In the genomic region with DNA sequence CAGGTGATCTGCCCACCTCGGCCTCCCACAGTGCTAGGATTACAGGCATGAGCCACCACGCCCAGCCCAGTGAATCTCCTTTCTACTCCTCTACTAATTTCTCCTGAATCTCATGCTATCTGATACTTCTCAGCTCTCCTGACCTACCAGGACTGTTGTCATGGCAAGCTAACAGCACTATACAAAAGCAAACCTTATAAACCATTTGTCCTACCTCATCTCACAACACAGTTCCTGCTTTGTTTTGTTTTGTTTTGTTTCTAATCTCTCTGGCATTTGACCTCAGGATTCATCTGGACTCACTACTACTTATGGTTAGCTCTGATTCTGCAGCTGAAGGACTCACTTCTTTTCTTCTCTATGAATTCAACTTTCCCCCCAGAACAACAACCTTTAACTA, we compare ENCODE assay signal across 17 cellular contexts.
DNase-seq lines count a peak whose midpoint lies in the region.
"Had no signal": no experiment of that assay in that cellular context is flagged by ENCODE, and none has a peak within 500 bp of the region (broad histone marks: within the 10 kb centered on the region; RNA-seq: fewer than 3 reads in every experiment).

No MANE protein-coding gene starts in this region.

- H3K23ac ChIP-seq in mesenchymal stem cell (ENCODE audit: low read length in 2 of 2) = no peak overlapping the region

- H3K4ac ChIP-seq in mesenchymal stem cell (ENCODE audit: low read depth in 1 of 2, low read length in 2 of 2) = no peak overlapping the region

- H2BK5ac ChIP-seq in mesenchymal stem cell (ENCODE audit: low read depth, low read length, poor library complexity, severe bottlenecking) = no peak overlapping the region

- H3K36me3 ChIP-seq in mesenchymal stem cell (ENCODE audit: control insufficient read depth in 1 of 2, insufficient read depth in 2 of 2, low read depth in 1 of 2, low read length in 2 of 2) = no peaks in the 10 kb centered on the region
- H3K36me3 ChIP-seq: MG63 had no signal

- H3K79me1 ChIP-seq in mesenchymal stem cell (replicated peaks; ENCODE audit: low read length, poor library complexity, severe bottlenecking) = no peaks in the 10 kb centered on the region

- DNase-seq in Caki2 (ENCODE audit: low read depth) (peak; percentile 8), HT1080 (ENCODE audit: low read depth) (peak; percentile 33), amniotic epithelial cell (ENCODE audit: low read depth) (peak; percentile 17), mesenchymal stem cell (peak; percentile 59), SK-N-DZ (ENCODE audit: low spot score) (no peak), NCI-H82 (lab: John Stamatoyannopoulos, UW) (no peak)
- DNase-seq in stimulated activated CD4-positive, alpha-beta T cell treated with anti-CD3 and anti-CD28 coated beads, Interleukin-2, amount 100 ng/mL, for 48 hours = no peak
- DNase-seq: AML-193, COR-L47, DMS79, MG63, NCI-H1092, NCI-H146, NCI-H2081 treated with DMSO at 0.1 percent for 48 hours, NCI-H69 had no signal

- no peak overlapping the region for H2BK12ac ChIP-seq in mesenchymal stem cell (ENCODE audit: low read length in 2 of 2)

- H2BK15ac ChIP-seq in mesenchymal stem cell (ENCODE audit: low read depth, poor library complexity, severe bottlenecking) = no peak overlapping the region

- no peaks in the 10 kb centered on the region for H3K27me3 ChIP-seq in mesenchymal stem cell (ENCODE audit: control insufficient read depth in 1 of 2, insufficient read depth in 1 of 2, low read length in 2 of 2)
- H3K27me3 ChIP-seq: MG63 had no signal

- H2BK120ac ChIP-seq in mesenchymal stem cell (ENCODE audit: low read depth, low read length) = no peak overlapping the region

- WGBS in mesenchymal stem cell = 90% methylated on average over 2 of the region's 2 CpGs

- H3K4me1 ChIP-seq in mesenchymal stem cell (ENCODE audit: control insufficient read depth, insufficient read depth, low read depth, low read length) = no peaks in the 10 kb centered on the region

- no peak overlapping the region for H3K9ac ChIP-seq in mesenchymal stem cell (ENCODE audit: low read length)

- H4K8ac ChIP-seq in mesenchymal stem cell (ENCODE audit: low read length) = no peak overlapping the region

- no peak overlapping the region for H4K91ac ChIP-seq in mesenchymal stem cell (ENCODE audit: low read length)

- no peaks in the 10 kb centered on the region for H3K9me3 ChIP-seq in mesenchymal stem cell (ENCODE audit: control insufficient read depth, low read length)
- H3K9me3 ChIP-seq: MG63 had no signal

- H3K4me2 ChIP-seq in mesenchymal stem cell (ENCODE audit: low read length, poor library complexity, severe bottlenecking) = no peak overlapping the region

- in situ Hi-C loops in Caki2 (cut with HindIII; ENCODE audit: low pct_unique_long_range_greater_than_20kb, low sequenced_read_pairs) = no loop called here

- H3K18ac ChIP-seq in mesenchymal stem cell (ENCODE audit: low read depth in 1 of 2, low read length in 2 of 2) = no peak overlapping the region

- H2AK5ac ChIP-seq in mesenchymal stem cell (ENCODE audit: low read length, severe bottlenecking) = no peak overlapping the region

- H3K4me3 ChIP-seq in mesenchymal stem cell (ENCODE audit: insufficient read depth in 1 of 2, low read depth in 1 of 2, low read length in 2 of 2) = no peak overlapping the region
- H3K4me3 ChIP-seq: K562, MG63, SK-N-MC had no signal

- H3K27ac ChIP-seq in mesenchymal stem cell (ENCODE audit: low read length, poor library complexity, severe bottlenecking) = no peak overlapping the region
- H3K27ac ChIP-seq: SK-N-MC had no signal

- H2AFZ ChIP-seq in mesenchymal stem cell (ENCODE audit: low read depth, low read length) = no peak overlapping the region

- no peak overlapping the region for H3K14ac ChIP-seq in mesenchymal stem cell (ENCODE audit: low read length in 2 of 2)

Comparison
In these comparisons a context has a peak if more than half of its experiments do, and no peak if none do; other contexts are left out.
1. DNase-seq: peak in Caki2 (single experiment), HT1080 (single experiment), amniotic epithelial cell (single experiment) and mesenchymal stem cell (single experiment); none in SK-N-DZ (single experiment), stimulated activated CD4-positive, alpha-beta T cell treated with anti-CD3 and anti-CD28 coated beads, Interleukin-2, amount 100 ng/mL, for 48 hours (0 of 2) and NCI-H82 (single experiment).